In genomic region chr6:167307342-167307955, GRCh38 we compare ENCODE assay signal across 31 cellular contexts. TPM values are rescaled to one million over a fixed set of nuclear protein-coding genes. Genes with fewer than 3 reads are reported as not detected.
"Had no signal": no experiment of that assay in that cellular context is flagged by ENCODE, and none has a peak within 500 bp of the region (broad histone marks: within the 10 kb centered on the region; RNA-seq: fewer than 3 reads in every experiment).

No MANE protein-coding gene starts in this region.

- H3K27ac ChIP-seq: left ventricle myocardium inferior, neural progenitor cell, pancreas, prostate gland, spleen, suprapubic skin, thoracic aorta, tibial artery, uterus had no signal

- H3K79me2 ChIP-seq: hepatocyte had no signal

- H2AFZ ChIP-seq: hepatocyte, neural progenitor cell had no signal

- H3K4me3 Mint-ChIP-seq: mesothelial cell of epicardium; naive B cell; natural killer cell; nephron progenitor cell; neural progenitor cell; stimulated activated effector memory CD8-positive, alpha-beta T cell treated with anti-CD3 and anti-CD28 coated beads, Interleukin-12 subunit alpha, Interleukin-12 subunit beta, amount 100 ng/mL, for 72 hours; stimulated activated naive CD8-positive, alpha-beta T cell treated with anti-CD3 and anti-CD28 coated beads, Interleukin-15, Interleukin-2, amounts not matched to agents 100 ng/mL and 50 ng/mL, for 24 hours had no signal

- H3K9me3 ChIP-seq: left ventricle myocardium inferior, pancreas, prostate gland, sigmoid colon, spleen, suprapubic skin, thoracic aorta, tibial artery, uterus had no signal

- ATAC-seq: natural killer cell; pancreas; stimulated activated effector memory CD8-positive, alpha-beta T cell treated with anti-CD3 and anti-CD28 coated beads, Interleukin-12 subunit alpha, Interleukin-12 subunit beta, amount 100 ng/mL, for 72 hours had no signal

- H3K27me3 ChIP-seq: hepatocyte, neural progenitor cell, pancreas, sigmoid colon, uterus had no signal

- H3K4me1 Mint-ChIP-seq: naive B cell; natural killer cell; stimulated activated effector memory CD8-positive, alpha-beta T cell treated with anti-CD3 and anti-CD28 coated beads, Interleukin-12 subunit alpha, Interleukin-12 subunit beta, amount 100 ng/mL, for 72 hours had no signal

- H3K36me3 ChIP-seq: left ventricle myocardium inferior, neural progenitor cell, pancreas, prostate gland, sigmoid colon, spleen, suprapubic skin, thoracic aorta, tibial artery, uterus had no signal

- H3K9me3 Mint-ChIP-seq: mesothelial cell of epicardium; natural killer cell; nephron progenitor cell; neural progenitor cell; stimulated activated effector memory CD8-positive, alpha-beta T cell treated with anti-CD3 and anti-CD28 coated beads, Interleukin-12 subunit alpha, Interleukin-12 subunit beta, amount 100 ng/mL, for 72 hours; stimulated activated naive CD8-positive, alpha-beta T cell treated with anti-CD3 and anti-CD28 coated beads, Interleukin-15, Interleukin-2, amounts not matched to agents 100 ng/mL and 50 ng/mL, for 24 hours had no signal

- H3K27ac Mint-ChIP-seq: mesothelial cell of epicardium; natural killer cell; nephron progenitor cell; neural progenitor cell; stimulated activated effector memory CD8-positive, alpha-beta T cell treated with anti-CD3 and anti-CD28 coated beads, Interleukin-12 subunit alpha, Interleukin-12 subunit beta, amount 100 ng/mL, for 72 hours; stimulated activated naive CD8-positive, alpha-beta T cell treated with anti-CD3 and anti-CD28 coated beads, Interleukin-15, Interleukin-2, amounts not matched to agents 100 ng/mL and 50 ng/mL, for 24 hours had no signal

- H3K4me2 ChIP-seq: hepatocyte, neural progenitor cell had no signal

- H3K36me3 Mint-ChIP-seq: mesothelial cell of epicardium; naive B cell; natural killer cell; neural progenitor cell; stimulated activated effector memory CD8-positive, alpha-beta T cell treated with anti-CD3 and anti-CD28 coated beads, Interleukin-12 subunit alpha, Interleukin-12 subunit beta, amount 100 ng/mL, for 72 hours had no signal

- H3K4me3 ChIP-seq: hepatocyte, left ventricle myocardium inferior, lung, neural progenitor cell, pancreas, prostate gland, sigmoid colon, spleen, suprapubic skin, thoracic aorta, tibial artery, uterus had no signal

- DNase-seq: islet precursor cell; left ventricle myocardium inferior; mesendoderm; naive B cell; natural killer cell; nephron progenitor cell; pancreas; retina; right cardiac atrium; sigmoid colon; small intestine; spleen; stimulated activated CD4-positive, alpha-beta T cell treated with anti-CD3 and anti-CD28 coated beads, Interleukin-4, amount 100 ng/mL, for 24 hours; stimulated activated naive CD4-positive, alpha-beta T cell; tibial artery; trophoblast cell; uterus had no signal

- H3K4me1 ChIP-seq: left ventricle myocardium inferior, neural progenitor cell, pancreas, prostate gland, spleen, suprapubic skin, tibial artery, uterus had no signal

RNA-seq across cellular contexts. Expression of gene UNC93A, which starts 16.3 kb away (rescaled TPM):
- total RNA-seq: kidney epithelial cell, left ventricle myocardium inferior, lung, mesothelial cell of epicardium, mononuclear cell, natural killer cell, omental fat pad, pancreas, right cardiac atrium, sigmoid colon, spleen, subcutaneous adipose tissue, thoracic aorta, ureter had no signal

RNA-seq across cellular contexts. Expression of gene TTLL2, which starts 17.4 kb away (rescaled TPM):
- total RNA-seq: hepatocyte, kidney epithelial cell, left ventricle myocardium inferior, lung, mesothelial cell of epicardium, mononuclear cell, natural killer cell, omental fat pad, pancreas, right cardiac atrium, sigmoid colon, spleen, subcutaneous adipose tissue, suprapubic skin, thoracic aorta, ureter, uterus had no signal
